In genomic region chr13:102780631-102781030, GRCh38 we compare ENCODE assay signal across 1 cellular context. TPM values are rescaled to one million over a fixed set of nuclear protein-coding genes. Genes with fewer than 3 reads are reported as not detected.
"Had no signal": no experiment of that assay in that cellular context is flagged by ENCODE, and none has a peak within 500 bp of the region (broad histone marks: within the 10 kb centered on the region; RNA-seq: fewer than 3 reads in every experiment).

No MANE protein-coding gene starts in this region.

RNA-seq across cellular contexts. Expression of gene POGLUT2, which starts 18.1 kb away (rescaled TPM):
- total RNA-seq: mononuclear cell had no signal
